Comparison of ENCODE assay signal across 1 cellular context in genomic region chr2:139259422-139260051, GRCh38.
TF ChIP-seq lines count a peak whose summit lies in the region.

No MANE protein-coding gene starts in this region.

TF ChIP-seq in HepG2, 621 proteins besides CTCF, POLR2A, EP300 and RAD21 (continued from another document and continues in another):
- TF ChIP-seq DMTF1 (CRISPR knock-in tag; IDR thresholded peaks at IDR 0.05) (no peak), RXRB (CRISPR knock-in tag; IDR thresholded peaks at IDR 0.05; ENCODE audit: borderline replicate concordance) (peak; percentile 95), SMARCC2 (IDR thresholded peaks at IDR 0.05) (no peak), STAT6 (CRISPR knock-in tag; IDR thresholded peaks at IDR 0.05; ENCODE audit: borderline replicate concordance) (no peak), ATF3 (CRISPR knock-in tag; IDR thresholded peaks at IDR 0.05) (peak; percentile 47; the same call in 1 of the 2 replicates), RARA (CRISPR knock-in tag; IDR thresholded peaks at IDR 0.05) (peak; percentile 94), POLR2G (IDR thresholded peaks at IDR 0.05; ENCODE audit: low read depth, low read length) (no peak), ZNF550 (CRISPR knock-in tag; IDR thresholded peaks at IDR 0.05; ENCODE audit: borderline replicate concordance) (no peak), NCOA1 (CRISPR knock-in tag; IDR thresholded peaks at IDR 0.05) (no peak), FOSL2 (CRISPR knock-in tag; IDR thresholded peaks at IDR 0.05) (peak; percentile 90), USF2 (IDR thresholded peaks at IDR 0.05; ENCODE audit: low read depth, low read length) (no peak), USF2 (CRISPR knock-in tag; IDR thresholded peaks at IDR 0.05; ENCODE audit: borderline replicate concordance) (no peak), U2AF2 (IDR thresholded peaks at IDR 0.05; ENCODE audit: low read depth, low read length) (no peak), SIX1 (CRISPR knock-in tag; IDR thresholded peaks at IDR 0.05; ENCODE audit: borderline replicate concordance) (no peak), BCL6 (CRISPR knock-in tag; IDR thresholded peaks at IDR 0.05) (peak; percentile 64), ZNF569 (CRISPR knock-in tag; IDR thresholded peaks at IDR 0.05; ENCODE audit: borderline replicate concordance) (no peak), MNT (IDR thresholded peaks at IDR 0.05) (no peak), RBM22 (optimal IDR thresholded peaks at IDR 0.05; ENCODE audit: low read length) (no peak), ZNF350 (CRISPR knock-in tag; IDR thresholded peaks at IDR 0.05; ENCODE audit: borderline replicate concordance, low read depth) (no peak), ZNF547 (CRISPR knock-in tag; IDR thresholded peaks at IDR 0.05) (no peak), HOXD1 (CRISPR knock-in tag; IDR thresholded peaks at IDR 0.05) (no peak), ZNF143 (CRISPR knock-in tag; IDR thresholded peaks at IDR 0.05) (no peak), ZNF703 (CRISPR knock-in tag; IDR thresholded peaks at IDR 0.05; ENCODE audit: borderline replicate concordance) (no peak), CREBL2 (CRISPR knock-in tag; IDR thresholded peaks at IDR 0.05; ENCODE audit: borderline replicate concordance) (no peak), SOX6 (IDR thresholded peaks at IDR 0.05) (no peak), SOX6 (CRISPR knock-in tag; IDR thresholded peaks at IDR 0.05) (peak; percentile 81), BRCA1 (CRISPR knock-in tag; IDR thresholded peaks at IDR 0.05) (no peak), ZMYM2 (CRISPR knock-in tag; IDR thresholded peaks at IDR 0.05) (no peak), ZNF7 (CRISPR knock-in tag; IDR thresholded peaks at IDR 0.05) (no peak), ZNF354B (CRISPR knock-in tag; IDR thresholded peaks at IDR 0.05) (no peak), ZNF598 (CRISPR knock-in tag; IDR thresholded peaks at IDR 0.05; ENCODE audit: borderline replicate concordance) (no peak), ATF7 (IDR thresholded peaks at IDR 0.05) (no peak), ATF7 (CRISPR knock-in tag; IDR thresholded peaks at IDR 0.05) (no peak), KAT2B (IDR thresholded peaks at IDR 0.05; ENCODE audit: borderline replicate concordance, low read depth, low read length) (no peak), ZNF180 (CRISPR knock-in tag; IDR thresholded peaks at IDR 0.05; ENCODE audit: borderline replicate concordance, low read depth) (no peak), KDM5B (CRISPR knock-in tag; IDR thresholded peaks at IDR 0.05; ENCODE audit: borderline replicate concordance) (no peak), ZNF431 (CRISPR knock-in tag; IDR thresholded peaks at IDR 0.05; ENCODE audit: borderline replicate concordance, low read depth) (no peak), PHB2 (IDR thresholded peaks at IDR 0.05; ENCODE audit: partially characterized antibody) (no peak), TCF7 (IDR thresholded peaks at IDR 0.05; ENCODE audit: low read depth) (peak; percentile 47; the same call in 1 of the 2 replicates), SMAD9 (CRISPR knock-in tag; IDR thresholded peaks at IDR 0.05) (no peak), ZNF576 (CRISPR knock-in tag; IDR thresholded peaks at IDR 0.05) (no peak), PAXIP1 (CRISPR knock-in tag; conservative IDR thresholded peaks at IDR 0.05) (peak; percentile 69), EED (CRISPR knock-in tag; IDR thresholded peaks at IDR 0.05) (no peak), NFE2L2 (IDR thresholded peaks at IDR 0.05; ENCODE audit: low read length) (no peak), ZBTB25 (CRISPR knock-in tag; IDR thresholded peaks at IDR 0.05) (no peak), MAF1 (CRISPR knock-in tag; IDR thresholded peaks at IDR 0.05; ENCODE audit: borderline replicate concordance) (no peak), PRPF4 (IDR thresholded peaks at IDR 0.05; ENCODE audit: low read depth, low read length, poor library complexity, severe bottlenecking) (no peak), JUN (CRISPR knock-in tag; IDR thresholded peaks at IDR 0.05) (peak; percentile 83), ZNF616 (CRISPR knock-in tag; IDR thresholded peaks at IDR 0.05; ENCODE audit: low read depth) (no peak), ELF3 (CRISPR knock-in tag; IDR thresholded peaks at IDR 0.05) (peak; percentile 84), ATF7-NPFF (CRISPR knock-in tag; IDR thresholded peaks at IDR 0.05; ENCODE audit: low read depth) (no peak), ATAD3A (CRISPR knock-in tag; IDR thresholded peaks at IDR 0.05) (no peak), ZNF296 (CRISPR knock-in tag; conservative IDR thresholded peaks at IDR 0.05) (no peak), SP140L (CRISPR knock-in tag; IDR thresholded peaks at IDR 0.05; ENCODE audit: borderline replicate concordance) (no peak), UBTF (CRISPR knock-in tag; IDR thresholded peaks at IDR 0.05) (no peak), ZNF460 (CRISPR knock-in tag; IDR thresholded peaks at IDR 0.05; ENCODE audit: borderline replicate concordance) (no peak), ZNF644 (CRISPR knock-in tag; IDR thresholded peaks at IDR 0.05; ENCODE audit: low read depth) (no peak), CHD4 (IDR thresholded peaks at IDR 0.05; ENCODE audit: borderline replicate concordance, low read length) (no peak), PLRG1 (conservative IDR thresholded peaks at IDR 0.05) (no peak)
